In the genomic region with DNA sequence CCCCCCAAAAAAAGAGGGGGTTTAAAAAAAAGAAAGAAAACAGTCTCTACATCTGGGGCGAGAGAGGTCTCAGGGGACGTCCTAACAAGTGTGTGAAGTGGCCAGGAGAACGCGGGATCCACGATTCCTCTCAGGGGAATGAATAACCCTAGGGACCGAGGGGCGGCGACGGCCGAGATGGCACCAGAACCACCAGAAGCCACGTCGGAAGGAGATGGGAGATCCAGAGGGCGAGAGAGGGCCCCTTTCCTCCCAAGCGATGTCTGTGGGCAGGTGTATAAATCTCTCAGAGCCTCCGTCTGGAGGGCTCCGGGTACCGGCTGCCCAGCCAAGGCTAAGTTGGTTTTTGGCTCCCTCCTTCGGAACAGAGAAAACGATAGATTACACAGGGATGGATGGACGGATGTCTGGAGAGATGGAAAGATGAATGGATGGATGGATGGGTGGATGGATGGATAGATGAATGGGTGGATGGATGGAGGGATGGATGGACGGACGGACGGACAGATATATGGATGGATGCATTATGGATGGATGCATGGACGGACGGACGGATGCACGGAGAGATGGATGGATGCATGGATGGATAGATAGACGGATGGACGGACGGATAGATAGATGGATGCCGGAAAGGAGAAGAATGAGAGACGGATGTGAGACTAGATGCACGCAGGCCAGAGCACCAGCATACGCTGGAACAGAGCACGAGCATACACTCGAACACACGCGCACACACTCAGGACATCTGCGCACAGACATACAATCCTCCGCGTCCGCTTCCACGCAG, we compare ENCODE assay signal across 2 cellular contexts.
TF ChIP-seq lines count a peak whose summit lies in the region.

No MANE protein-coding gene starts in this region.

TF ChIP-seq in A549, 52 proteins besides CTCF, POLR2A, EP300 and RAD21:
- no peak for TF ChIP-seq EHF (CRISPR knock-in tag; IDR thresholded peaks at IDR 0.05)

TF ChIP-seq in HepG2, 621 proteins besides CTCF, POLR2A, EP300 and RAD21:
- no peak for TF ChIP-seq MEIS1 (CRISPR knock-in tag; IDR thresholded peaks at IDR 0.05; ENCODE audit: borderline replicate concordance)
